In the genomic region with DNA sequence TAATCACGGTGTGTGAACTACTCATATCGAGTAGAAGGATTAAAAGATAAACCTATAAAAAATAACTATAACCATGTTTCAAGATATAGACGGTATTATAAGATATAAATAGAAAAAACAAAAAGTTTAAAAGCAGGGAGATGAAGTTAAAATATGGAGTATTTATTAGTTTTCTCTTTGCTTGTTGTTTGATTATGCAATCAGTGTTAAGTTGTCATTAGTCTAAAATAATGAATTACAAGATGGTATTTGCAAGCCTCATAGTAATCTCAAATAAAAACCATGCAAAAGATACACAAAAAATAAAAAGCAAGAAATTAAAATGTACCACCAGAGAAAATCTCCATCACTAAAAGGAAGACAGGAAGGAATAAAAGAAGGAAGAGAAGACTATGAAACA, we compare ENCODE assay signal across 2 cellular contexts.
TF ChIP-seq lines count a peak whose summit lies in the region.

No MANE protein-coding gene starts in this region.

TF ChIP-seq in IMR-90, 13 proteins besides CTCF, POLR2A, EP300 and RAD21:
- TF ChIP-seq CEBPB (IDR thresholded peaks at IDR 0.05; ENCODE audit: low read depth, low read length) (peak; percentile 38), CHD1 (IDR thresholded peaks at IDR 0.05; ENCODE audit: low read depth, low read length) (no peak), NFE2L2 (IDR thresholded peaks at IDR 0.05; ENCODE audit: low read depth, low read length) (no peak)

TF ChIP-seq in K562, 482 proteins besides CTCF, POLR2A, EP300 and RAD21:
- no peak for TF ChIP-seq HNRNPUL1 (IDR thresholded peaks at IDR 0.05; ENCODE audit: low read length)
- TF ChIP-seq CEBPB (tag; IDR thresholded peaks at IDR 0.05): peak; percentile 53
- TF ChIP-seq CEBPG (CRISPR knock-in tag; IDR thresholded peaks at IDR 0.05): no peak
- TF ChIP-seq CEBPG (tag; conservative IDR thresholded peaks at IDR 0.05 in 1 of 2, IDR thresholded peaks at IDR 0.05 in 1 of 2): peak; percentile 28 to 76; a peak in 2 of 4 replicates
